Comparison of ENCODE assay signal across 8 cellular contexts in genomic region chrX:123859828-123860505, GRCh38. TPM values are rescaled to one million over a fixed set of nuclear protein-coding genes. Genes with fewer than 3 reads are reported as not detected.
DNase-seq lines count a peak whose midpoint lies in the region; ATAC-seq and TF ChIP-seq lines count a peak whose summit lies in the region.

TSS of gene XIAP (plus strand) at chrX:123860053. CDS start at chrX:123885663, 25,610 bp downstream.

- TF ChIP-seq CTCF in HFF-Myc (IDR thresholded peaks at IDR 0.05; ENCODE audit: low read depth, low read length, missing control alignments) (no peak), uterus (IDR thresholded peaks at IDR 0.05) (peak in 1 of 4 experiments; percentile 3)

- TF ChIP-seq POLR2A in GM10847 (IDR thresholded peaks at IDR 0.05; ENCODE audit: extremely low read depth, insufficient read length) (peak; percentile 39), uterus (IDR thresholded peaks at IDR 0.05) (peak in 1 of 2 donors; percentile 50)

- no peaks in the 10 kb centered on the region for H3K9me3 Mint-ChIP-seq in T-helper 1 cell treated with Interleukin-12 subunit alpha and Interleukin-12 subunit beta and Interleukin-4 antibody, amounts not matched to agents 30 μg/mL and 1 μg/mL, for 36 hours

- H3K4me3 ChIP-seq in HFF-Myc (replicated peaks; ENCODE audit: low read depth, low read length): peak within 1 kb of the TSS; percentile 64
- H3K4me3 ChIP-seq in uterus: peak within 1 kb of the TSS; percentile 65 to 73

- DNase-seq in HFF-Myc (ENCODE audit: extremely low read depth, low read depth): peak; percentile 35
- peak; percentile 80 for DNase-seq in NAMALWA (ENCODE audit: low spot score)
- DNase-seq in amygdala (lab: John Stamatoyannopoulos, UW): peak in 55 of 56 donors; percentile 2 to 88 (median 67)
- DNase-seq in left ventricle myocardium superior: peak; percentile 88
- peak; percentile 62 for DNase-seq in pulmonary artery endothelial cell (ENCODE audit: low read depth, low spot score)
- DNase-seq in uterus: peak; percentile 80 to 82

- H3K4me1 Mint-ChIP-seq in T-helper 1 cell treated with Interleukin-12 subunit alpha and Interleukin-12 subunit beta and Interleukin-4 antibody, amounts not matched to agents 30 μg/mL and 1 μg/mL, for 36 hours (ENCODE audit: low read depth): peaks cover 8% of the 10 kb centered on the region

- H3K4me1 ChIP-seq in uterus: no peaks in the 10 kb centered on the region

- peaks cover 3% of the 10 kb centered on the region for H3K36me3 Mint-ChIP-seq in T-helper 1 cell treated with Interleukin-12 subunit alpha and Interleukin-12 subunit beta and Interleukin-4 antibody, amounts not matched to agents 30 μg/mL and 1 μg/mL, for 36 hours (ENCODE audit: low read depth)

- H3K27me3 ChIP-seq in uterus: no peaks in the 10 kb centered on the region

- no peaks in the 10 kb centered on the region for H3K9me3 ChIP-seq in uterus

- ATAC-seq in left ventricle myocardium superior: peak; percentile 98

- H3K36me3 ChIP-seq in uterus: no peaks in the 10 kb centered on the region

- intact Hi-C loops in left ventricle myocardium superior (cut with micrococcal nuclease) (no loop called here), uterus (cut with DNase I; ENCODE audit: low total_unique reads) (no loop called here)

- no peaks in the 10 kb centered on the region for H3K27me3 Mint-ChIP-seq in T-helper 1 cell treated with Interleukin-12 subunit alpha and Interleukin-12 subunit beta and Interleukin-4 antibody, amounts not matched to agents 30 μg/mL and 1 μg/mL, for 36 hours (ENCODE audit: low read depth)

- H3K4me3 Mint-ChIP-seq in T-helper 1 cell treated with Interleukin-12 subunit alpha and Interleukin-12 subunit beta and Interleukin-4 antibody, amounts not matched to agents 30 μg/mL and 1 μg/mL, for 36 hours: peak within 1 kb of the TSS; percentile 88

- peak within 1 kb of the TSS; percentile 93 to 96 for H3K27ac ChIP-seq in uterus

- peak within 1 kb of the TSS; percentile 91 for H3K27ac Mint-ChIP-seq in T-helper 1 cell treated with Interleukin-12 subunit alpha and Interleukin-12 subunit beta and Interleukin-4 antibody, amounts not matched to agents 30 μg/mL and 1 μg/mL, for 36 hours

RNA-seq across cellular contexts. Expression of gene XIAP, which starts in this region (rescaled TPM):
- total RNA-seq in left ventricle myocardium superior: 30.4 TPM
- total RNA-seq in pulmonary artery endothelial cell: 33.6 and 39.3 TPM in 2 replicates
- 10 to 100 TPM in 3 of 4 donors, 1 to 10 TPM in 1; 4.9 to 83.5 (median 56.6) TPM for total RNA-seq in uterus

Comparison
In these comparisons a context has a peak if more than half of its experiments do, and no peak if none do; other contexts are left out.
1. Peak in every context shown above with its lines: DNase-seq, ATAC-seq, H3K4me3 ChIP-seq and H3K27ac ChIP-seq.
2. DNase-seq: peak in every context shown above with its lines; median percentile 88 in left ventricle myocardium superior; 81 in uterus; 80 in NAMALWA; 67 in amygdala; 62 in pulmonary artery endothelial cell; 35 in HFF-Myc.